In the genomic region with DNA sequence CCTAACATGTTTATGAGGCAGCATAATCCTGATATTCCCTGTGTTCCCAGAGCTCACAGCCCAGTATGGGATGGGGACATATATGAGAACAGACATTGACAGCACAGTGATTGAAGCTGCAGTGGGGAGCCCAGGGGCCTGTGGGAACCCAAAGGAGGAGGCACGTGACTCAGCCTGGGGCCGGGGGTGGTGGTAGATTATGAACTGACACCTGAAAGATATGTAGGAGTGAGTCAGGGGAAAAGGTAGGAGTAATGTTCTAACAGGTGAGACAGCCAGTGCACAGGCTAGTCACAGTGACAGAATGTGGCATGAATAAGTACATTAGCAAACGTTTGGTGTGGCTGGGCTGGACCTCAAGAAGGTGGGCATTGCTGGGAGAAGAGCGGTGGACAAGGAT, we compare ENCODE assay signal across 16 cellular contexts. TPM values are rescaled to one million over a fixed set of nuclear protein-coding genes. Genes with fewer than 3 reads are reported as not detected.
DNase-seq lines count a peak whose midpoint lies in the region; ATAC-seq lines count a peak whose summit lies in the region.
"Had no signal": no experiment of that assay in that cellular context is flagged by ENCODE, and none has a peak within 500 bp of the region (broad histone marks: within the 10 kb centered on the region; RNA-seq: fewer than 3 reads in every experiment).

No MANE protein-coding gene starts in this region.

- H3K36me3 Mint-ChIP-seq in activated T-cell treated with anti-CD3 and anti-CD28 coated beads, Interleukin-2, amount 50 U/mL, for 72 hours (ENCODE audit: insufficient read depth in 2 of 2): peaks cover 2 to 5% of the 10 kb centered on the region in 2 donors
- H3K36me3 Mint-ChIP-seq in effector memory CD8-positive, alpha-beta T cell (ENCODE audit: insufficient read depth): peaks cover 48% of the 10 kb centered on the region

- peaks cover 11% of the 10 kb centered on the region for H3K4me1 Mint-ChIP-seq in activated T-cell treated with anti-CD3 and anti-CD28 coated beads, Interleukin-2, amount 50 U/mL, for 72 hours (ENCODE audit: low read depth)
- H3K4me1 Mint-ChIP-seq in effector memory CD8-positive, alpha-beta T cell (ENCODE audit: low read depth in 2 of 2): no peaks in the 10 kb centered on the region
- H3K4me1 Mint-ChIP-seq: natural killer cell had no signal

- H3K27me3 Mint-ChIP-seq in activated T-cell treated with anti-CD3 and anti-CD28 coated beads, Interleukin-2, amount 50 U/mL, for 72 hours (ENCODE audit: low read depth): no peaks in the 10 kb centered on the region
- H3K27me3 Mint-ChIP-seq in effector memory CD8-positive, alpha-beta T cell: no peaks in the 10 kb centered on the region

- no peak overlapping the region for H3K4me3 Mint-ChIP-seq in activated T-cell treated with anti-CD3 and anti-CD28 coated beads, Interleukin-2, amount 50 U/mL, for 72 hours
- H3K4me3 Mint-ChIP-seq in effector memory CD8-positive, alpha-beta T cell: no peak overlapping the region
- H3K4me3 Mint-ChIP-seq: CD8-positive, alpha-beta T cell; natural killer cell had no signal

- ATAC-seq in activated T-cell treated with anti-CD3 and anti-CD28 coated beads, Interleukin-2, amount 50 U/mL, for 72 hours (replicated peaks in 1 of 2): peak; percentile 72 to 76
- ATAC-seq in effector memory CD8-positive, alpha-beta T cell (replicated peaks): no peak
- no peak for ATAC-seq in HG03469 (IDR thresholded peaks at IDR 0.05; ENCODE audit: unreplicated experiment)
- ATAC-seq: CD8-positive, alpha-beta T cell; natural killer cell had no signal

- H3K9me3 Mint-ChIP-seq in activated T-cell treated with anti-CD3 and anti-CD28 coated beads, Interleukin-2, amount 50 U/mL, for 72 hours: no peaks in the 10 kb centered on the region
- no peaks in the 10 kb centered on the region for H3K9me3 Mint-ChIP-seq in effector memory CD8-positive, alpha-beta T cell
- H3K9me3 Mint-ChIP-seq: natural killer cell had no signal

- peak; percentile 65 for DNase-seq in activated effector memory CD4-positive, alpha-beta T cell treated with anti-CD3 and anti-CD28 coated beads, Interleukin-2, amount 50 U/mL, for 16 hours
- DNase-seq in activated effector memory CD4-positive, alpha-beta T cell treated with Interleukin-2 at 50 U/mL for 16 hours: no peak
- DNase-seq in activated T-cell treated with anti-CD3 and anti-CD28 coated beads, Interleukin-2, amount 50 U/mL, for 72 hours: peak; percentile 25 to 30
- DNase-seq in effector memory CD8-positive, alpha-beta T cell: no peak
- DNase-seq in stimulated activated CD4-positive, alpha-beta T cell treated with anti-CD3 and anti-CD28 coated beads, Interleukin-4, amount 100 ng/mL, for 24 hours: peak; percentile 22
- DNase-seq in COR-L47 (lab: John Stamatoyannopoulos, UW) (no peak), GF-D8 (lab: John Stamatoyannopoulos, UW) (no peak)
- DNase-seq: CD8-positive, alpha-beta T cell; DMS79 treated with DMSO at 0.1 percent for 48 hours; H7; kidney; mesendoderm; natural killer cell; NCI-H748 treated with DMSO at 0.1 percent for 48 hours; SW 1271 had no signal

- H3K27ac Mint-ChIP-seq in activated T-cell treated with anti-CD3 and anti-CD28 coated beads, Interleukin-2, amount 50 U/mL, for 72 hours: no peak overlapping the region
- peak overlapping the region; percentile 41 to 82 for H3K27ac Mint-ChIP-seq in effector memory CD8-positive, alpha-beta T cell
- H3K27ac Mint-ChIP-seq: CD8-positive, alpha-beta T cell; natural killer cell had no signal

RNA-seq across cellular contexts. Expression of a gene that starts 29.0 kb away (rescaled TPM):
- total RNA-seq in activated T-cell treated with anti-CD3 and anti-CD28 coated beads, Interleukin-2, amount 50 U/mL, for 72 hours: not detected
- total RNA-seq: CD8-positive, alpha-beta T cell; H7; kidney; natural killer cell had no signal

RNA-seq across cellular contexts. Expression of a gene that starts 42.6 kb away (rescaled TPM):
- 10 to 100 TPM; 25.3 to 37.9 TPM for total RNA-seq in activated T-cell treated with anti-CD3 and anti-CD28 coated beads, Interleukin-2, amount 50 U/mL, for 72 hours

RNA-seq across cellular contexts. Expression of a gene that starts 46.9 kb away (rescaled TPM):
- total RNA-seq in activated T-cell treated with anti-CD3 and anti-CD28 coated beads, Interleukin-2, amount 50 U/mL, for 72 hours: under 1 TPM; 0.22 to 0.42 TPM
- total RNA-seq: CD8-positive, alpha-beta T cell; natural killer cell had no signal

RNA-seq across cellular contexts. Expression of a gene that starts 48.5 kb away (rescaled TPM):
- not detected for total RNA-seq in activated T-cell treated with anti-CD3 and anti-CD28 coated beads, Interleukin-2, amount 50 U/mL, for 72 hours
- total RNA-seq: CD8-positive, alpha-beta T cell had no signal

Comparison
In these comparisons a context has a peak if more than half of its experiments do, and no peak if none do; other contexts are left out.
1. DNase-seq: peak in activated effector memory CD4-positive, alpha-beta T cell treated with anti-CD3 and anti-CD28 coated beads, Interleukin-2, amount 50 U/mL, for 16 hours (single experiment), activated T-cell treated with anti-CD3 and anti-CD28 coated beads, Interleukin-2, amount 50 U/mL, for 72 hours (2 of 2) and stimulated activated CD4-positive, alpha-beta T cell treated with anti-CD3 and anti-CD28 coated beads, Interleukin-4, amount 100 ng/mL, for 24 hours (single experiment); none in activated effector memory CD4-positive, alpha-beta T cell treated with Interleukin-2 at 50 U/mL for 16 hours (single experiment), effector memory CD8-positive, alpha-beta T cell (0 of 3), COR-L47 (single experiment) and GF-D8 (single experiment).
2. ATAC-seq: peak in activated T-cell treated with anti-CD3 and anti-CD28 coated beads, Interleukin-2, amount 50 U/mL, for 72 hours (2 of 2); none in effector memory CD8-positive, alpha-beta T cell (single experiment) and HG03469 (single experiment).